Comparison of ENCODE assay signal across 10 cellular contexts in the genomic region with DNA sequence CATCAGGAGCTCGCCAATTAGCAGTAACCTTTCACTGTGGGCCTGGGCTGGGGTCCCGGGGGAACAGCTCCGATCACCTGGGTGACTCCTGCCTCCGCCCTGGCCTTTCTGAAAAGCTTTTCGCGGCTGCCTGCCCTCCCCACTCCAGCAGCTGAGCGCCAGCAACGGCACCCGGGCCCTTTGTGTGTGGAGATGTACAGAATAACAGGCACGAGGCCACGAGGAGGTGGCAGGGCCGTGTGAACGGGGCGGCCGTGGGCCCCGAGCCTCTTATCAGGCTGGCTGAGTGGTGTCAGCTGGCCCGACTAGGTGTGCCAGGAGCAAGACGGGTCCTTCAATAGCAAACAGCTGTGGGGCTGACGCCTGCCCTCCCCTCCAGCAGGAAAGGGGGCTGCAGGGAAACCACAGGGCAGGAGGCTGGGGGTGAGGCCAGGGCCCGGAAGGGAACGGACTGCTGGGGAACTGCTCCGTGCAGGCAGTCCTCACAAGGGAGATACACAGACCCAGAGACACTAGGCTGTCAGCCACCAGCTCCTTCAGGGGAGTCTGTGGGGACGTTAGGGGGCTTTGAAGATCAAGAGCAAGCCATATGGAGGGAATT. TPM values are rescaled to one million over a fixed set of nuclear protein-coding genes. Genes with fewer than 3 reads are reported as not detected.
DNase-seq lines count a peak whose midpoint lies in the region; ATAC-seq and TF ChIP-seq lines count a peak whose summit lies in the region.
"Had no signal": no experiment of that assay in that cellular context is flagged by ENCODE, and none has a peak within 500 bp of the region (broad histone marks: within the 10 kb centered on the region; RNA-seq: fewer than 3 reads in every experiment).

No MANE protein-coding gene starts in this region.

- intact Hi-C loops in body of pancreas (cut with DNase I) = no loop called here
- intact Hi-C loops in esophagus squamous epithelium (cut with DNase I) = no loop called here

- H3K27me3 ChIP-seq in body of pancreas (no peaks in the 10 kb centered on the region), neuron (ENCODE audit: insufficient read depth, low read length) (no peaks in the 10 kb centered on the region), esophagus squamous epithelium (peaks cover 0 to 26% (median 0%) of the 10 kb centered on the region in 4 donors)

- H3K27ac ChIP-seq in body of pancreas = no peak overlapping the region
- no peak overlapping the region for H3K27ac ChIP-seq in esophagus squamous epithelium

- peaks cover 45% of the 10 kb centered on the region for H3K4me1 ChIP-seq in body of pancreas
- H3K4me1 ChIP-seq in neuron (ENCODE audit: insufficient read depth, low read length) = peaks cover 20% of the 10 kb centered on the region
- peaks cover 0 to 32% (median 0%) of the 10 kb centered on the region in 3 donors for H3K4me1 ChIP-seq in esophagus squamous epithelium
- H3K4me1 ChIP-seq: HAP-1 had no signal

- H2AFZ ChIP-seq in neuron (ENCODE audit: low read depth, low read length) = peak overlapping the region; percentile 29

- no peak for TF ChIP-seq CTCF in body of pancreas (IDR thresholded peaks at IDR 0.05)
- TF ChIP-seq CTCF in esophagus squamous epithelium (IDR thresholded peaks at IDR 0.05) = no peak

- DNase-seq in NCI-H2081 (lab: John Stamatoyannopoulos, UW) = peak; percentile 40 to 51
- DNase-seq in NCI-H2081 treated with DMSO at 0.1 percent for 48 hours (lab: John Stamatoyannopoulos, UW) = no peak
- peak; percentile 76 for DNase-seq in NCI-H2107 treated with DMSO at 0.1 percent for 48 hours (lab: John Stamatoyannopoulos, UW; ENCODE audit: unreplicated experiment)
- peak; percentile 56 to 82 (median 70) for DNase-seq in body of pancreas
- DNase-seq in esophagus squamous epithelium (lab: John Stamatoyannopoulos, UW) = no peak
- DNase-seq in activated effector memory CD4-positive, alpha-beta T cell treated with anti-CD3 and anti-CD28 coated beads, Interleukin-2, amount 50 U/mL, for 16 hours = no peak
- DNase-seq: aorta had no signal

- peak; percentile 62 for ATAC-seq in body of pancreas
- ATAC-seq in GM19395 (IDR thresholded peaks at IDR 0.05; ENCODE audit: unreplicated experiment) = no peak

- H3K9me3 ChIP-seq in body of pancreas (no peaks in the 10 kb centered on the region), neuron (ENCODE audit: low read length) (no peaks in the 10 kb centered on the region), esophagus squamous epithelium (no peaks in the 10 kb centered on the region)
- H3K9me3 ChIP-seq: HAP-1 had no signal

- H3K4me3 ChIP-seq in body of pancreas (no peak overlapping the region), neuron (ENCODE audit: low read length) (no peak overlapping the region), esophagus squamous epithelium (no peak overlapping the region)
- H3K4me3 ChIP-seq: HAP-1 had no signal

- H3K36me3 ChIP-seq in body of pancreas (replicated peaks in 1 of 2; ENCODE audit: insufficient read depth in 1 of 2, low read depth in 2 of 2) = no peaks in the 10 kb centered on the region
- H3K36me3 ChIP-seq in neuron (ENCODE audit: insufficient read depth, low read length) = no peaks in the 10 kb centered on the region
- no peaks in the 10 kb centered on the region for H3K36me3 ChIP-seq in esophagus squamous epithelium
- H3K36me3 ChIP-seq: HAP-1 had no signal

- no peak for TF ChIP-seq POLR2A in body of pancreas (IDR thresholded peaks at IDR 0.05)
- no peak for TF ChIP-seq POLR2A in esophagus squamous epithelium (IDR thresholded peaks at IDR 0.05)

- WGBS in body of pancreas, 2 donors = 24 to 29% methylated on average over 6 to 23 of the region's 23 CpGs
- WGBS in esophagus squamous epithelium, 2 donors = 25 to 56% methylated on average over 8 to 14 of the region's 23 CpGs

RNA-seq across cellular contexts. Expression of a gene that starts 56.7 kb away (rescaled TPM):
- total RNA-seq in body of pancreas (10 to 100 TPM; 15.0 to 36.9 TPM), esophagus squamous epithelium (1 to 10 TPM; 1.5 to 5.1 (median 3.0) TPM)

Comparison
In these comparisons a context has a peak if more than half of its experiments do, and no peak if none do; other contexts are left out.
1. DNase-seq: peak in NCI-H2081 (2 of 2), NCI-H2107 treated with DMSO at 0.1 percent for 48 hours (single experiment) and body of pancreas (4 of 4); none in NCI-H2081 treated with DMSO at 0.1 percent for 48 hours (single experiment), esophagus squamous epithelium (single experiment) and activated effector memory CD4-positive, alpha-beta T cell treated with anti-CD3 and anti-CD28 coated beads, Interleukin-2, amount 50 U/mL, for 16 hours (single experiment).